Comparison of ENCODE assay signal across 1 cellular context in the genomic region with DNA sequence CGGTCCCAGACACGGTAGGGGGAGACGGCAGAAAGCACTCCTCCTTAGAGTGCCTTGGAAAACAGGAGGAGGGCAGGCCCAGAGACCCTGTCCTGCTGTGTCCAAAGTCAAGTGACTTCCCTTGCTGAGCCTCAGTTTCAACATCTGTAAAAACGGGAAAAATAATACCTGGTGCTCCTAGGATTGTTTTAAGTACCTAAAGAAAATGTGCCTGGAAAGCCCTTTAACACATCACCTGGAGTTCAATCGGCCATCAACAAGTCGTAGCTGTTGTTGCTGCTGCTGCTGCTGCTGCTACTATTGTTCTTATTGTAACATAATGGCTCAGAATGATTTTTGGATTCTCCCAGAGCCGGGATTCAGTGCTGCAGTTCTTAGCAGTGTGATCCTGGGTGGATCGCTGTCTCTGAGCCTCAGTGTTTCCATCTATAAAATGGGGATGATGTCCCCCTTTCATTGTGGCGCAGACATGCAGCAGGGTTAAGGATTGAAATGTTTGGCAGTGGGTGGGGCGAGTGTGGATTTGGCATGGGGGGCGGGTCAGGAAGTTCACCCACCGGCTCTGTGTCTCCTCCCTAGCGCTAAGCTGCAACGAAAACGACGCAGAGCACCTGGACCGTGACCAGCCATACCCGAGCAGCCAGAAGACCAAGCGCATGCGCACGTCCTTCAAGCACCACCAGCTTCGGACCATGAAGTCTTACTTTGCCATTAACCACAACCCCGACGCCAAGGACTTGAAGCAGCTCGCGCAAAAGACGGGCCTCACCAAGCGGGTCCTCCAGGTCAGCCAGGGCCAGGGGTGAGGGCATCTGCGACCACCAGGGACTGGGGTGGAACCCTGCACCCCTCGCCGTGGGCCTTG.
TF ChIP-seq lines count a peak whose summit lies in the region.

No MANE protein-coding gene starts in this region.

TF ChIP-seq in GM12878, 131 proteins besides CTCF, POLR2A, EP300 and RAD21 (continued from another document):
- no peak for TF ChIP-seq ZNF217 (IDR thresholded peaks at IDR 0.05)
- no peak for TF ChIP-seq SRF (IDR thresholded peaks at IDR 0.05; ENCODE audit: low read depth in 2 of 2, low read length in 2 of 2)
- TF ChIP-seq STAT3 (IDR thresholded peaks at IDR 0.05; ENCODE audit: low read depth, low read length) = no peak
- peak; percentile 84 for TF ChIP-seq PAX5 (IDR thresholded peaks at IDR 0.05; ENCODE audit: borderline replicate concordance, low read depth, low read length)
- TF ChIP-seq POLR2AphosphoS5 (IDR thresholded peaks at IDR 0.05; ENCODE audit: low read length) = no peak
